8 cellular contexts compared by ENCODE assay signal in the genomic region with DNA sequence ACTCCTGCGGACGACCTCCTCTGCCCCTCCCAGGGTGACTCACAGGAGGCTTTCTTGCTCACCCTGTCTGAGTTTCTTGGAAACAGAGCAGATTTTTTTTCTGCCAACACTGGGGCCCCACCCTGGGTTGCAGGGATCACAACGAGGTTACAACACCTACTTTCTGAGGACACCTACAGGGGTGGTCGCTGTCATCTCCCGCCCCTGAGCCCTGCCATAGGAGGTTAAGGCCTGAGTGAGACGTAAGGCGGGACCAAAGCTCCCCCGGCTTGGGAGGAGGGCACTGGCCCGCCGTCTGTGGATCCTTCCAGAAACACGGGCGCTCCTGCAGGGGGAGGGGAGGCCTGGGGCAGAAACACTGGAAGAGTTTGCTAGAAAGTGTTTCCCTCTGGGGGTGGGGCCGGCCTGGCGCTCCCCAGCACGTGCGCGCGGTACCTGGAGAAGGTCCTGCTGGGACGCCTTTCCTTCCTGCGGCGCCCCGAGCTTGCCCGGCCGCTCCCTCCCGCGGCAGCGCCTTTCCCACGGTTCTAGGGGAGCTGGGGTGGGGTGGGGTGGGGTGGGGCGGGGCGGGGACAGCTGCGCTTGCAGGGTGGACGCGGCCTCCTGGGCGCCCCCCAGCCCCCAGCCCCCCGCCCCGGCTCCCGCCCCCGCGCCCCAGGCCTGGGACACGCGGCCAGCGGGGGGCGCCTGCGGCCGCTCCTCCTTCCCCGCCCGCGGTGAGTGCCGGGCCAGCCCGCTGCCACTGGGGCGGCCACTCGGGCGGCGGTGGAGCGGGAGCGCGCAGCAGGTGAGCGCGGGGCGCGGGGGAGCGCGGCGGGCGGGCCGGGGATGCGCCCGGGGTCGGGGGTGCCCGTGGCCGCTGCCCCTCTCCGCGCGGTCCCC. TPM values are rescaled to one million over a fixed set of nuclear protein-coding genes. Genes with fewer than 3 reads are reported as not detected.
DNase-seq lines count a peak whose midpoint lies in the region; ATAC-seq and TF ChIP-seq lines count a peak whose summit lies in the region.

No MANE protein-coding gene starts in this region.

- H3K27me3 ChIP-seq in HCT116 (ENCODE audit: insufficient read depth, low read length) (no peaks in the 10 kb centered on the region), esophagus muscularis mucosa (peaks cover 0 to 12% (median 0%) of the 10 kb centered on the region in 4 donors), testis (no peaks in the 10 kb centered on the region)
- no peaks in the 10 kb centered on the region for H3K27me3 ChIP-seq in naive thymus-derived CD4-positive, alpha-beta T cell (ENCODE audit: control insufficient read depth in 2 of 2, insufficient read depth in 2 of 2, low read length in 2 of 2)

- TF ChIP-seq RAD21 in HCT116 (IDR thresholded peaks at IDR 0.05; ENCODE audit: low read depth): no peak

- no peaks in the 10 kb centered on the region for H3K79me2 ChIP-seq in HCT116 (ENCODE audit: insufficient read depth, low read length)

- peak; percentile 44 for TF ChIP-seq CTCF in GM12875 (IDR thresholded peaks at IDR 0.05; ENCODE audit: borderline replicate concordance, insufficient read depth, low read depth, low read length)
- no peak for TF ChIP-seq CTCF in HCT116 (IDR thresholded peaks at IDR 0.05 in 2 of 3, conservative IDR thresholded peaks at IDR 0.05 in 1 of 3; ENCODE audit: borderline replicate concordance in 1 of 3, insufficient read depth in 1 of 3, low read depth in 2 of 3, low read length in 2 of 3)
- TF ChIP-seq CTCF in esophagus muscularis mucosa (IDR thresholded peaks at IDR 0.05): peak; percentile 21 to 50 (median 33)
- TF ChIP-seq CTCF in testis (IDR thresholded peaks at IDR 0.05): peak in 1 of 3 experiments; percentile 14

- no peaks in the 10 kb centered on the region for H3K36me3 ChIP-seq in HCT116 (ENCODE audit: control insufficient read depth in 1 of 2, insufficient read depth in 2 of 2, low read length in 2 of 2)
- H3K36me3 ChIP-seq in esophagus muscularis mucosa: no peaks in the 10 kb centered on the region
- H3K36me3 ChIP-seq in naive thymus-derived CD4-positive, alpha-beta T cell (ENCODE audit: control insufficient read depth in 2 of 3, insufficient read depth in 3 of 3, low read length in 3 of 3): no peaks in the 10 kb centered on the region
- H3K36me3 ChIP-seq in testis (ENCODE audit: low read depth, missing control alignments): no peaks in the 10 kb centered on the region

- H3K27ac Mint-ChIP-seq in naive thymus-derived CD4-positive, alpha-beta T cell: peak overlapping the region in 4 of 9 donors; percentile 41 to 80 (median 61)

- H3K27me3 Mint-ChIP-seq in naive thymus-derived CD4-positive, alpha-beta T cell: peaks cover 0 to 13% (median 0%) of the 10 kb centered on the region in 5 donors

- peak overlapping the region; percentile 58 to 82 (median 76) for H3K4me3 Mint-ChIP-seq in naive thymus-derived CD4-positive, alpha-beta T cell

- H3K4me1 Mint-ChIP-seq in naive thymus-derived CD4-positive, alpha-beta T cell: peaks cover 0 to 16% (median 6%) of the 10 kb centered on the region in 7 donors

- RAD21 ChIA-PET in HCT116 (lab: Charles Lee; ENCODE audit: low non-redundant PET in 1 of 2, low total read pairs in 2 of 2, uncharacterized antibody in 2 of 2, unreplicated experiment in 2 of 2): no interaction called here

- DNase-seq in HCT116 (ENCODE audit: low read depth, low spot score): peak; percentile 39
- DNase-seq in NCI-H1105 treated with DMSO at 0.1 percent for 48 hours (lab: John Stamatoyannopoulos, UW): peak; percentile 29
- peak; percentile 55 for DNase-seq in activated CD8-positive, alpha-beta memory T cell treated with anti-CD3 and anti-CD28 coated beads, Interleukin-2, amount 50 U/mL, for 24 hours (ENCODE audit: extremely low read depth)
- DNase-seq in esophagus muscularis mucosa (ENCODE audit: extremely low spot score): no peak
- peak in 5 of 9 donors; percentile 15 to 67 (median 18) for DNase-seq in naive thymus-derived CD4-positive, alpha-beta T cell
- DNase-seq in testis: peak; percentile 35
- DNase-seq in effector CD4-positive, alpha-beta T cell: no peak

- H2AFZ ChIP-seq in HCT116 (ENCODE audit: low read depth, low read length, poor library complexity, severe bottlenecking): peak overlapping the region; percentile 80

- CTCF ChIA-PET in HCT116 (lab: Charles Lee): interaction anchor here (0.6 to 1.3 kb wide), 3 partner anchors 9 to 561 kb away, joined by 3 to 4 read pairs (median 3); no protein-coding TSS in a partner anchor
- CTCF ChIA-PET in naive thymus-derived CD4-positive, alpha-beta T cell (lab: Charles Lee): interaction anchor here (1.3 kb wide), 1 partner anchor 39 kb away, joined by 3 read pairs; no protein-coding TSS in a partner anchor

- H3K36me3 Mint-ChIP-seq in naive thymus-derived CD4-positive, alpha-beta T cell: peaks cover 0 to 4% (median 0%) of the 10 kb centered on the region in 5 donors

- H3K27ac ChIP-seq in HCT116 (ENCODE audit: low read depth, low read length) (peak overlapping the region; percentile 47), esophagus muscularis mucosa (replicated peaks in 1 of 4) (peak overlapping the region in 3 of 4 donors; percentile 63 to 68 (median 64)), testis (no peak overlapping the region)
- H3K27ac ChIP-seq in naive thymus-derived CD4-positive, alpha-beta T cell (ENCODE audit: low read depth, low read length): no peak overlapping the region

- no peaks in the 10 kb centered on the region for H4K20me1 ChIP-seq in HCT116 (ENCODE audit: insufficient read depth)

- H3K4me2 ChIP-seq in HCT116 (ENCODE audit: low read length): peak overlapping the region; percentile 91

- H3K4me1 ChIP-seq in HCT116 (ENCODE audit: control insufficient read depth in 1 of 2, insufficient read depth in 2 of 2, low read length in 2 of 2) (peaks cover 11 to 25% of the 10 kb centered on the region in 2 experiments; a peak in 3 of 4 replicates), esophagus muscularis mucosa (peaks cover 4 to 31% (median 24%) of the 10 kb centered on the region in 4 donors), testis (peaks cover 21% of the 10 kb centered on the region)
- peaks cover 6 to 8% of the 10 kb centered on the region in 2 donors for H3K4me1 ChIP-seq in naive thymus-derived CD4-positive, alpha-beta T cell (ENCODE audit: control insufficient read depth in 2 of 2, insufficient read depth in 2 of 2, low read length in 2 of 2)

- TF ChIP-seq POLR2A in HCT116 (IDR thresholded peaks at IDR 0.05; ENCODE audit: borderline replicate concordance, extremely low read depth, insufficient read depth, insufficient read length) (no peak), esophagus muscularis mucosa (IDR thresholded peaks at IDR 0.05; ENCODE audit: low read depth) (no peak), testis (IDR thresholded peaks at IDR 0.05) (no peak)

- peak overlapping the region; percentile 60 for H3K9ac ChIP-seq in HCT116 (ENCODE audit: low read length)

- peak; percentile 81 for ATAC-seq in HCT116
- ATAC-seq in naive thymus-derived CD4-positive, alpha-beta T cell: peak; percentile 84

- WGBS in esophagus muscularis mucosa: 0% methylated on average over 15 of the region's 74 CpGs
- WGBS in testis, 2 donors: 4 to 6% methylated on average over 3 to 18 of the region's 74 CpGs

- H3K9me3 Mint-ChIP-seq in naive thymus-derived CD4-positive, alpha-beta T cell: no peaks in the 10 kb centered on the region

- H3K9me3 ChIP-seq in HCT116 (ENCODE audit: control insufficient read depth in 1 of 2, insufficient read depth in 1 of 2, low read depth in 1 of 2, low read length in 2 of 2): no peaks in the 10 kb centered on the region
- H3K9me3 ChIP-seq in esophagus muscularis mucosa: no peaks in the 10 kb centered on the region
- no peaks in the 10 kb centered on the region for H3K9me3 ChIP-seq in naive thymus-derived CD4-positive, alpha-beta T cell (ENCODE audit: control insufficient read depth in 2 of 3, low read length in 3 of 3)
- no peaks in the 10 kb centered on the region for H3K9me3 ChIP-seq in testis

- intact Hi-C loops in HCT116 (cut with micrococcal nuclease) (no loop called here), esophagus muscularis mucosa (cut with DNase I) (loop anchor here (5.0 to 10.0 kb wide), 2 partner anchors 122 to 419 kb away; a partner anchor contains a TSS), testis (cut with DNase I; ENCODE audit: low total_unique reads) (loop anchor here (10.0 kb wide), 1 partner anchor 119 kb away; a partner anchor contains a TSS)
- intact Hi-C loops in naive thymus-derived CD4-positive, alpha-beta T cell (cut with micrococcal nuclease): loop anchor here (1.0 to 2.0 kb wide), 3 partner anchors 21 to 502 kb away; a partner anchor contains a TSS

- POLR2A ChIA-PET in HCT116 (lab: Charles Lee): interaction anchor here (0.7 kb wide), 1 partner anchor 9 kb away, joined by 3 read pairs; no protein-coding TSS in a partner anchor
- POLR2A ChIA-PET in naive thymus-derived CD4-positive, alpha-beta T cell (lab: Charles Lee): interaction anchor here (0.9 kb wide), 1 partner anchor 29 kb away, joined by 5 read pairs; no protein-coding TSS in a partner anchor

- H3K9me2 ChIP-seq in HCT116 (ENCODE audit: insufficient read depth): no peaks in the 10 kb centered on the region

- BruUV-seq in HCT116 (replicated peaks; lab: Mats Ljungman, UMichigan): no TSS peak

- H3K4me3 ChIP-seq in GM12875 (ENCODE audit: low read depth, low read length) (peak overlapping the region; percentile 69), HCT116 (replicated peaks in 1 of 2; ENCODE audit: low read depth in 1 of 2, low read length in 2 of 2) (peak overlapping the region; percentile 57 to 62), esophagus muscularis mucosa (peak overlapping the region; percentile 68 to 72 (median 70)), testis (peak overlapping the region; percentile 56 to 64)
- H3K4me3 ChIP-seq in naive thymus-derived CD4-positive, alpha-beta T cell (ENCODE audit: low read length): peak overlapping the region; percentile 42

- TF ChIP-seq EP300 in esophagus muscularis mucosa (IDR thresholded peaks at IDR 0.05): no peak

TF ChIP-seq in HCT116, 20 proteins besides CTCF, POLR2A, EP300 and RAD21 (continues in another document):
- TF ChIP-seq YY1 (IDR thresholded peaks at IDR 0.05; ENCODE audit: extremely low read depth, insufficient replicate concordance, low read depth, low read length) (no peak), EZH2 (IDR thresholded peaks at IDR 0.05) (no peak), FOSL1 (IDR thresholded peaks at IDR 0.05; ENCODE audit: low read depth) (peak; percentile 39; the same call in 1 of the 2 replicates)
- TF ChIP-seq, protein P1, sequence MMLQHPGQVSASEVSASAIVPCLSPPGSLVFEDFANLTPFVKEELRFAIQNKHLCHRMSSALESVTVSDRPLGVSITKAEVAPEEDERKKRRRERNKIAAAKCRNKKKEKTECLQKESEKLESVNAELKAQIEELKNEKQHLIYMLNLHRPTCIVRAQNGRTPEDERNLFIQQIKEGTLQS (IDR thresholded peaks at IDR 0.05): no peak

RNA-seq across cellular contexts. Expression of a gene that starts 20.7 kb away (rescaled TPM):
- 34.2 TPM for total RNA-seq in HCT116 (2021; ENCODE audit: unreplicated experiment)
- polyA plus RNA-seq in HCT116 (2012): 25.4 and 38.4 TPM in 2 replicates
- total RNA-seq in esophagus muscularis mucosa: 10 to 100 TPM; 12.3 to 17.4 (median 15.6) TPM
- total RNA-seq in naive thymus-derived CD4-positive, alpha-beta T cell: 100 to 1,000 TPM; 179 to 326 (median 208) TPM
- polyA plus RNA-seq in naive thymus-derived CD4-positive, alpha-beta T cell: 10 to 100 TPM; 62.6 to 85.7 TPM
- total RNA-seq in testis: 1 to 10 TPM; 5.9 to 9.4 TPM
- polyA plus RNA-seq in testis (ENCODE audit: insufficient read depth, low read depth, low replicate concordance): 5.9 TPM

Comparison
In these comparisons a context has a peak if more than half of its experiments do, and no peak if none do; other contexts are left out.
1. CTCF ChIP-seq: peak in GM12875 (single experiment) and esophagus muscularis mucosa (3 of 3); none in HCT116 (0 of 3).
2. DNase-seq: peak in HCT116 (single experiment), NCI-H1105 treated with DMSO at 0.1 percent for 48 hours (single experiment), activated CD8-positive, alpha-beta memory T cell treated with anti-CD3 and anti-CD28 coated beads, Interleukin-2, amount 50 U/mL, for 24 hours (single experiment), naive thymus-derived CD4-positive, alpha-beta T cell (5 of 9) and testis (single experiment); none in esophagus muscularis mucosa (single experiment) and effector CD4-positive, alpha-beta T cell (single experiment).
3. H3K27ac ChIP-seq: peak in HCT116 (single experiment) and esophagus muscularis mucosa (3 of 4); none in naive thymus-derived CD4-positive, alpha-beta T cell (single experiment) and testis (0 of 2).
4. Peak in every context shown above with its lines, with median percentiles within 50 percentile points of each other: H3K4me3 ChIP-seq.